ENCODE assay signal across 3 cellular contexts in genomic region chr20:43972692-43973091, GRCh38.
TF ChIP-seq lines count a peak whose summit lies in the region.

No MANE protein-coding gene starts in this region.

TF ChIP-seq in IMR-90, 13 proteins besides CTCF, POLR2A, EP300 and RAD21:
- no peak for TF ChIP-seq MAZ (IDR thresholded peaks at IDR 0.05; ENCODE audit: borderline replicate concordance, low read depth, low read length)

TF ChIP-seq in WTC11, 78 proteins besides CTCF, POLR2A, EP300 and RAD21:
- no peak for TF ChIP-seq MAX (CRISPR knock-in tag; IDR thresholded peaks at IDR 0.05)

TF ChIP-seq in SK-N-SH, 30 proteins besides CTCF, POLR2A, EP300 and RAD21:
- TF ChIP-seq ELF1 (IDR thresholded peaks at IDR 0.05) = no peak
- TF ChIP-seq USF2 (IDR thresholded peaks at IDR 0.05; ENCODE audit: borderline replicate concordance, low read depth, low read length) = no peak
- TF ChIP-seq FOXJ3 (CRISPR knock-in tag; IDR thresholded peaks at IDR 0.05) = no peak
- no peak for TF ChIP-seq EZH2phosphoT487 (IDR thresholded peaks at IDR 0.05; ENCODE audit: borderline replicate concordance, low read depth)
- TF ChIP-seq ZBTB33 (IDR thresholded peaks at IDR 0.05; ENCODE audit: borderline replicate concordance, low read depth) = no peak
- TF ChIP-seq GABPA (IDR thresholded peaks at IDR 0.05; ENCODE audit: low read depth) = no peak
- TF ChIP-seq POLR2AphosphoS5 (IDR thresholded peaks at IDR 0.05; ENCODE audit: low read depth, low read length) = no peak
- TF ChIP-seq REST (IDR thresholded peaks at IDR 0.05; ENCODE audit: low read depth, low read length) = no peak
- no peak for TF ChIP-seq NFIC (IDR thresholded peaks at IDR 0.05; ENCODE audit: borderline replicate concordance)
- no peak for TF ChIP-seq FOXM1 (IDR thresholded peaks at IDR 0.05; ENCODE audit: low read depth)
- no peak for TF ChIP-seq MXI1 (IDR thresholded peaks at IDR 0.05; ENCODE audit: low read depth, low read length)
- no peak for TF ChIP-seq CHD2 (IDR thresholded peaks at IDR 0.05; ENCODE audit: low read length, partially characterized antibody)
- TF ChIP-seq GATA2 (CRISPR knock-in tag; IDR thresholded peaks at IDR 0.05) = no peak
- TF ChIP-seq SIN3A (IDR thresholded peaks at IDR 0.05; ENCODE audit: borderline replicate concordance, low read depth, low read length) = no peak
- TF ChIP-seq MAX (IDR thresholded peaks at IDR 0.05; ENCODE audit: low read depth) = no peak
